In the genomic region with DNA sequence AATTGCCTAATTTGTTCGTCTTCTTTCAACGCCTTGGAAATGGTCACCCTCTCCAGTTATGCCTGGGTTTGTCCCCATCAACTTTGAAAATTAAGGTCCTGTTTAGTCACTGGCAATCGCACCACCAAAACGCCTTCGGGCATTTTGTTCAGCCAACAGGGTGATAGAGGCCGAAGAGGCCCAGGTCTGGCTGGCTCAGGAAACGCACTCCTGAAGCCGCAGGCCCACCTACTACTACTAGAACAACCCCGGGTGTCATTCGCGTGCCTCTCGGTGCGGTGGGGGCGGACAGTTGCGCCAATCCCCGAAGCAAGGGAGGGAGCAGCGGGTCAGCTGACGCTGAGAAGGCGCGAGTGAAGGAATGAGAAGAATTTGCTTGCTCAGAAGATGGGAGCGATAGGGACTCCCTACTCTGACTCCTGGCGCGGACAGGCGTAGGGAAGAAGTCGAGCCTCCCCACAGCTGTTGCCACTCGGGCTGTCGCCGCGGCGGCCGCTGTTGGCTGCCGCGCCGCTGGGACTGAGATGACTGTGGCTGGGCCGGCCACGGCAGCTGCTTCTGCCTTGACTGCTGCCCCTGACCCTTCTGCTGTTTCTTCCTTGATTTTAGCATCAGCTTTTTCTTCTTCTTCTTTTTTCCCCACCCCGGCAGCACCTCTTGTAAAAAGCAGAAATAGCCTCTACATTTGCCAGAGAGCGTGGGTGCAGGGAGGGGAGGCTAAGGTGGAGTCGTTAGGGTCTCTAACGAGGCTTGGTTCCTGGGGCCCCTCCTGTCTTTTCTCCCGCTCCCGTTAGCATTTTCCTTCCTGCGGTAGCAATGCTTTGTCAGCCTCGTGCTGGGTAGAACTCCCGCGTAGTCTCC, we compare ENCODE assay signal across 8 cellular contexts.
DNase-seq lines count a peak whose midpoint lies in the region; ATAC-seq and TF ChIP-seq lines count a peak whose summit lies in the region.

No MANE protein-coding gene starts in this region.

- H3K79me2 ChIP-seq in PC-9 (ENCODE audit: low read depth) = no peaks in the 10 kb centered on the region

- ATAC-seq in GM19324 (IDR thresholded peaks at IDR 0.05; ENCODE audit: low FRiP score, unreplicated experiment) = no peak

- H3K9me3 ChIP-seq in PC-9 (ENCODE audit: insufficient read depth, low read depth) (no peaks in the 10 kb centered on the region; the same call in 1 of the 2 replicates), mucosa of stomach (ENCODE audit: control insufficient read depth, low read length) (no peaks in the 10 kb centered on the region), vagina (no peaks in the 10 kb centered on the region)

- no peaks in the 10 kb centered on the region for H3K27me3 ChIP-seq in PC-9 (ENCODE audit: insufficient read depth, low read depth)
- H3K27me3 ChIP-seq in mucosa of stomach (ENCODE audit: control insufficient read depth, insufficient read depth, low read length) = peaks cover 8% of the 10 kb centered on the region
- H3K27me3 ChIP-seq in vagina = no peaks in the 10 kb centered on the region

- 0 out of 2 replicates have a peak, but pooled peaks cover 5% of the 10 kb centered on the region for H3F3A ChIP-seq in PC-9 (ENCODE audit: insufficient read depth, low read depth)

- H2AFZ ChIP-seq in PC-9 = peak overlapping the region; percentile 81

- peak overlapping the region; percentile 49 for H3K27ac ChIP-seq in PC-9
- peak overlapping the region; percentile 78 for H3K27ac ChIP-seq in vagina

- peak overlapping the region; percentile 30 for H3K9ac ChIP-seq in mucosa of stomach (ENCODE audit: low read length)

- no peaks in the 10 kb centered on the region for H3K36me3 ChIP-seq in PC-9 (ENCODE audit: low read depth)
- no peaks in the 10 kb centered on the region for H3K36me3 ChIP-seq in mucosa of stomach (ENCODE audit: control insufficient read depth, insufficient read depth, low read length)
- H3K36me3 ChIP-seq in vagina = no peaks in the 10 kb centered on the region

- H3K4me2 ChIP-seq in PC-9 = peak overlapping the region; percentile 65

- TF ChIP-seq CTCF in PC-9 (conservative IDR thresholded peaks at IDR 0.05) = no peak
- no peak for TF ChIP-seq CTCF in fibroblast of mammary gland (conservative IDR thresholded peaks at IDR 0.05; ENCODE audit: control insufficient read depth, insufficient read depth, low read depth, low read length)
- no peak for TF ChIP-seq CTCF in vagina (IDR thresholded peaks at IDR 0.05)

- no peak for TF ChIP-seq POLR2A in vagina (IDR thresholded peaks at IDR 0.05)

- no peaks in the 10 kb centered on the region for H4K20me1 ChIP-seq in PC-9 (ENCODE audit: insufficient read depth)

- POLR2A ChIA-PET in PC-9 (lab: Charles Lee; ENCODE audit: unreplicated experiment) = interaction anchor here (0.6 kb wide), 3 partner anchors 647 to 1190 kb away, joined by 3 to 9 read pairs (median 4); no protein-coding TSS in a partner anchor

- intact Hi-C loops in PC-9 (cut with micrococcal nuclease; ENCODE audit: unreplicated experiment) (loop anchor here (1.0 to 10.0 kb wide), 12 partner anchors 155 to 1195 kb away; a partner anchor contains a TSS), vagina (cut with DNase I) (loop anchor here (2.0 kb wide), 1 partner anchor 387 kb away; no protein-coding TSS in a partner anchor)

- TSS peak; percentile 93 for BruUV-seq in PC-9 (replicated peaks; lab: Mats Ljungman, UMichigan)

- H3K9me2 ChIP-seq in PC-9 (ENCODE audit: insufficient read depth) = no peaks in the 10 kb centered on the region

- H3K4me3 ChIP-seq in PC-9 = peak overlapping the region; percentile 50; the same call in 1 of the 2 replicates
- H3K4me3 ChIP-seq in fibroblast of mammary gland (ENCODE audit: control insufficient read depth, low read depth, low read length) = peak overlapping the region; percentile 36
- peak overlapping the region; percentile 12 for H3K4me3 ChIP-seq in mucosa of stomach (ENCODE audit: low read length)
- peak overlapping the region; percentile 40 to 43 for H3K4me3 ChIP-seq in vagina

- H3K4me1 ChIP-seq in PC-9 (replicated peaks; ENCODE audit: insufficient read depth) = peaks cover 13% of the 10 kb centered on the region
- no peaks in the 10 kb centered on the region for H3K4me1 ChIP-seq in mucosa of stomach (ENCODE audit: control insufficient read depth, insufficient read depth, low read length)
- H3K4me1 ChIP-seq in vagina = peaks cover 12% of the 10 kb centered on the region

- DNase-seq in ELR (ENCODE audit: low read depth) = peak; percentile 94
- DNase-seq in PC-9 = peak; percentile 85 to 87
- peak; percentile 71 for DNase-seq in fibroblast of mammary gland (ENCODE audit: low read depth)
- peak in 1 of 2 donors; percentile 89 for DNase-seq in vagina (ENCODE audit: extremely low spot score in 2 of 2)
- DNase-seq in T-helper 9 cell = no peak
- no peak for DNase-seq in HuH-7.5 (ENCODE audit: low spot score)

- CTCF ChIA-PET in PC-9 (lab: Charles Lee) = interaction anchor here (0.6 to 0.8 kb wide), 2 partner anchors 579 to 1040 kb away, joined by 3 to 5 read pairs; no protein-coding TSS in a partner anchor

Comparison
In these comparisons a context has a peak if more than half of its experiments do, and no peak if none do; other contexts are left out.
1. DNase-seq: peak in ELR (single experiment), PC-9 (2 of 2) and fibroblast of mammary gland (single experiment); none in T-helper 9 cell (single experiment) and HuH-7.5 (single experiment).
2. Peak in every context shown above with its lines, with median percentiles within 50 percentile points of each other: H3K4me3 ChIP-seq.